Comparison of ENCODE assay signal across 9 cellular contexts in genomic region chr13:27442071-27442647, GRCh38. TPM values are rescaled to one million over a fixed set of nuclear protein-coding genes. Genes with fewer than 3 reads are reported as not detected.
DNase-seq lines count a peak whose midpoint lies in the region; ATAC-seq and TF ChIP-seq lines count a peak whose summit lies in the region.
"Had no signal": no experiment of that assay in that cellular context is flagged by ENCODE, and none has a peak within 500 bp of the region (broad histone marks: within the 10 kb centered on the region; RNA-seq: fewer than 3 reads in every experiment).

No MANE protein-coding gene starts in this region.

- intact Hi-C loops in left ventricle myocardium superior (cut with micrococcal nuclease): no loop called here
- intact Hi-C loops in left ventricle myocardium inferior (cut with micrococcal nuclease): loop anchor here (10.0 kb wide), 1 partner anchor 187 kb away; the partner anchor contains the start of gene RPL21
- intact Hi-C loops in left colon (cut with DNase I, micrococcal nuclease): no loop called here

- TF ChIP-seq EP300 in gastroesophageal sphincter (IDR thresholded peaks at IDR 0.05): no peak

- no peak overlapping the region for H3K4me3 ChIP-seq in left ventricle myocardium inferior
- H3K4me3 ChIP-seq in gastroesophageal sphincter: no peak overlapping the region

- H3K27me3 ChIP-seq in left ventricle myocardium inferior (ENCODE audit: low read depth): no peaks in the 10 kb centered on the region
- no peaks in the 10 kb centered on the region for H3K27me3 ChIP-seq in gastroesophageal sphincter

- WGBS in gastroesophageal sphincter (ENCODE audit: low coverage in 1 of 2), 2 donors: 76% methylated on average over 14 to 15 of the region's 15 CpGs

- H3K27ac ChIP-seq in left ventricle myocardium inferior (replicated peaks) (no peak overlapping the region), gastroesophageal sphincter (no peak overlapping the region)

- DNase-seq in left ventricle myocardium superior (no peak), left ventricle myocardium inferior (no peak), left colon (peak in 1 of 2 donors; percentile 52), SIG-M5 treated with dmso at 0.1 percent for 504 hours (lab: John Stamatoyannopoulos, UW; ENCODE audit: unreplicated experiment) (no peak), omental fat pad (ENCODE audit: low spot score) (no peak)
- DNase-seq in activated T-cell treated with anti-CD3 and anti-CD28 coated beads, Interleukin-2, amount 50 U/mL, for 48 hours: peak; percentile 43 to 45
- DNase-seq: NCI-H187 treated with DMSO at 0.1 percent for 48 hours had no signal

- H3K4me1 ChIP-seq in left ventricle myocardium inferior (peaks cover 61% of the 10 kb centered on the region), gastroesophageal sphincter (peaks cover 0 to 22% (median 0%) of the 10 kb centered on the region in 3 donors)

- H3K36me3 ChIP-seq in left ventricle myocardium inferior (peaks cover 49% of the 10 kb centered on the region), gastroesophageal sphincter (peaks cover 0 to 54% of the 10 kb centered on the region in 2 donors)

- ATAC-seq in left ventricle myocardium superior (peak; percentile 22), left colon (peak; percentile 75), HG02970 (IDR thresholded peaks at IDR 0.05; ENCODE audit: low FRiP score, unreplicated experiment) (no peak), omental fat pad (ENCODE audit: low FRiP score) (no peak), gastroesophageal sphincter (no peak)

- no peak for TF ChIP-seq POLR2A in gastroesophageal sphincter (IDR thresholded peaks at IDR 0.05)

- H3K9me3 ChIP-seq in left ventricle myocardium inferior (replicated peaks) (no peaks in the 10 kb centered on the region), gastroesophageal sphincter (no peaks in the 10 kb centered on the region)

- no peak for TF ChIP-seq CTCF in left ventricle myocardium inferior (IDR thresholded peaks at IDR 0.05; ENCODE audit: borderline replicate concordance)
- no peak for TF ChIP-seq CTCF in omental fat pad (IDR thresholded peaks at IDR 0.05)
- TF ChIP-seq CTCF in gastroesophageal sphincter (IDR thresholded peaks at IDR 0.05): no peak

RNA-seq across cellular contexts. Expression of gene MTIF3, which starts 8.2 kb away (rescaled TPM):
- total RNA-seq in left ventricle myocardium superior (179 TPM), left ventricle myocardium inferior (140 TPM), left colon (10 to 100 TPM; 58.9 to 62.7 TPM), omental fat pad (10 to 100 TPM; 48.5 to 81.7 (median 73.9) TPM), gastroesophageal sphincter (10 to 100 TPM; 40.1 to 72.0 (median 56.3) TPM)

RNA-seq across cellular contexts. Expression of gene GTF3A, which starts 17.7 kb away (rescaled TPM):
- 227 TPM for total RNA-seq in left ventricle myocardium superior
- 176 TPM for total RNA-seq in left ventricle myocardium inferior
- 10 to 100 TPM; 35.5 to 36.4 TPM for total RNA-seq in left colon
- 100 to 1,000 TPM; 129 to 170 (median 147) TPM for total RNA-seq in omental fat pad
- total RNA-seq in gastroesophageal sphincter: 100 to 1,000 TPM in 2 of 4 donors, 10 to 100 TPM in 2; 90.5 to 151 (median 120) TPM

Comparison
In these comparisons a context has a peak if more than half of its experiments do, and no peak if none do; other contexts are left out.
1. ATAC-seq: peak in left ventricle myocardium superior (single experiment) and left colon (single experiment); none in HG02970 (single experiment), omental fat pad (single experiment) and gastroesophageal sphincter (single experiment).
2. DNase-seq: peak in activated T-cell treated with anti-CD3 and anti-CD28 coated beads, Interleukin-2, amount 50 U/mL, for 48 hours (2 of 2); none in left ventricle myocardium superior (single experiment), left ventricle myocardium inferior (single experiment), SIG-M5 treated with dmso at 0.1 percent for 504 hours (single experiment) and omental fat pad (single experiment).